Comparison of ENCODE assay signal across 16 cellular contexts in the genomic region with DNA sequence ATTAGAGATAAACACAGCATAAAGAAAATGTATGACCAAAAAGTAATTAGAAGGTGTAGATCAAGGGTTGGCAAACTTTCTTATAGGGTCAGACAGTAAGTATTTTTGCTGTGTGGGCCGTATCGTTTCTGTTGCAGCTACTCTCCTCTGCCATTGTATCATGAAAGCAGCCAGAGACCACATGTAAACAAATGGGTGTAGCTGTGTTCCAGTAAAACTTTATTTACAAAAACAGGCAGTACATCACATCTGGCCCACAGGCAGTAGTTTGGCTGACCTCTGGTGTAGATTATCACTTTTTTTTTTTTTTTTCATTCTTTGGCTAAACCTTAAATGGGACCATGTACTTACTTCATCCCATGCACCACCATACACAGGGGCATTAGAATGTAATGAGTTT.
A peak's percentile ranks its signal among the peaks of the same experiment; 100 is the strongest.
DNase-seq lines count a peak whose midpoint lies in the region; ATAC-seq and TF ChIP-seq lines count a peak whose summit lies in the region.
"Had no signal": no experiment of that assay in that cellular context is flagged by ENCODE, and none has a peak within 500 bp of the region (broad histone marks: within the 10 kb centered on the region; RNA-seq: fewer than 3 reads in every experiment).

No MANE protein-coding gene starts in this region.

- peak overlapping the region; percentile 82 for H3K27ac Mint-ChIP-seq in activated naive CD4-positive, alpha-beta T cell treated with anti-CD3 and anti-CD28 coated beads, Interleukin-2, amount 50 U/mL, for 24 hours
- H3K27ac Mint-ChIP-seq in activated naive CD8-positive, alpha-beta T cell treated with anti-CD3 and anti-CD28 coated beads, Interleukin-2, amount 10 ng/mL, durations not matched to agents 7 days and 5 days, result peak overlapping the region; percentile 45
- H3K27ac Mint-ChIP-seq in neural crest cell (ENCODE audit: unreplicated experiment) (peak overlapping the region; percentile 27), nephron progenitor cell (no peak overlapping the region)
- H3K27ac Mint-ChIP-seq: GM23338 had no signal

- H3K4me3 ChIP-seq in HFF-Myc (replicated peaks; ENCODE audit: low read depth, low read length) (no peak overlapping the region), gastroesophageal sphincter (no peak overlapping the region)
- H3K4me3 ChIP-seq: GM23338 had no signal

- peaks cover 2 to 68% of the 10 kb centered on the region in 2 donors for H3K36me3 ChIP-seq in gastroesophageal sphincter

- TF ChIP-seq EP300 in gastroesophageal sphincter (IDR thresholded peaks at IDR 0.05), result no peak

- no peak for DNase-seq in activated naive CD4-positive, alpha-beta T cell treated with Interleukin-2 at 50 U/mL for 16 hours
- DNase-seq in HFF-Myc (ENCODE audit: extremely low read depth, low read depth) (peak; percentile 38), neural crest cell (ENCODE audit: low read depth, low spot score) (no peak), nephron progenitor cell (no peak), nucleus accumbens (lab: John Stamatoyannopoulos, UW) (no peak)
- no peak for DNase-seq in activated naive CD8-positive, alpha-beta T cell treated with anti-CD3 and anti-CD28 coated beads, Interleukin-2, amount 10 ng/mL, durations not matched to agents 7 days and 5 days
- DNase-seq: AML-193; CD8-positive, alpha-beta memory T cell; DND-41; GDM1; NCI-H1092; NCI-H345 had no signal

- no peak for ATAC-seq in activated naive CD8-positive, alpha-beta T cell treated with anti-CD3 and anti-CD28 coated beads, Interleukin-2, amount 10 ng/mL, durations not matched to agents 7 days and 5 days (ENCODE audit: low read depth)
- no peak for ATAC-seq in gastroesophageal sphincter
- ATAC-seq: GM23338 had no signal

- POLR2A ChIA-PET in activated naive CD8-positive, alpha-beta T cell treated with anti-CD3 and anti-CD28 coated beads, Interleukin-2, amount 10 ng/mL, durations not matched to agents 7 days and 5 days (lab: Charles Lee), result no interaction called here

- H3K27me3 Mint-ChIP-seq in activated naive CD4-positive, alpha-beta T cell treated with anti-CD3 and anti-CD28 coated beads, Interleukin-2, amount 50 U/mL, for 24 hours, result no peaks in the 10 kb centered on the region
- no peaks in the 10 kb centered on the region for H3K27me3 Mint-ChIP-seq in activated naive CD8-positive, alpha-beta T cell treated with anti-CD3 and anti-CD28 coated beads, Interleukin-2, amount 10 ng/mL, durations not matched to agents 7 days and 5 days
- H3K27me3 Mint-ChIP-seq in neural crest cell (ENCODE audit: low read depth) (no peaks in the 10 kb centered on the region), nephron progenitor cell (ENCODE audit: low read depth, poor library complexity) (no peaks in the 10 kb centered on the region)
- H3K27me3 Mint-ChIP-seq: CD8-positive, alpha-beta memory T cell had no signal

- no peak overlapping the region for H3K27ac ChIP-seq in gastroesophageal sphincter
- H3K27ac ChIP-seq: KMS-11 had no signal

- no peak for TF ChIP-seq POLR2A in gastroesophageal sphincter (IDR thresholded peaks at IDR 0.05)

- no peaks in the 10 kb centered on the region for H3K27me3 ChIP-seq in gastroesophageal sphincter

- peaks cover 0 to 70% (median 2%) of the 10 kb centered on the region in 3 donors for H3K4me1 ChIP-seq in gastroesophageal sphincter

- peaks cover 12% of the 10 kb centered on the region for H3K36me3 Mint-ChIP-seq in activated naive CD4-positive, alpha-beta T cell treated with anti-CD3 and anti-CD28 coated beads, Interleukin-2, amount 50 U/mL, for 24 hours
- H3K36me3 Mint-ChIP-seq in activated naive CD8-positive, alpha-beta T cell treated with anti-CD3 and anti-CD28 coated beads, Interleukin-2, amount 10 ng/mL, durations not matched to agents 7 days and 5 days, result peaks cover 31% of the 10 kb centered on the region
- H3K36me3 Mint-ChIP-seq in neural crest cell (ENCODE audit: low read depth) (peaks cover 16% of the 10 kb centered on the region), nephron progenitor cell (ENCODE audit: low read depth) (peaks cover 5% of the 10 kb centered on the region)

- WGBS in gastroesophageal sphincter (ENCODE audit: low coverage in 1 of 2), 2 donors, result 74 to 80% methylated on average over 2 of the region's 2 CpGs

- TF ChIP-seq CTCF in HFF-Myc (IDR thresholded peaks at IDR 0.05; ENCODE audit: low read depth, low read length, missing control alignments) (no peak), neural crest cell (conservative IDR thresholded peaks at IDR 0.05) (no peak), gastroesophageal sphincter (IDR thresholded peaks at IDR 0.05) (no peak), nephron progenitor cell (IDR thresholded peaks at IDR 0.05) (no peak)

- H3K9me3 Mint-ChIP-seq in activated naive CD4-positive, alpha-beta T cell treated with anti-CD3 and anti-CD28 coated beads, Interleukin-2, amount 50 U/mL, for 24 hours, result no peaks in the 10 kb centered on the region
- H3K9me3 Mint-ChIP-seq in activated naive CD8-positive, alpha-beta T cell treated with anti-CD3 and anti-CD28 coated beads, Interleukin-2, amount 10 ng/mL, durations not matched to agents 7 days and 5 days, result no peaks in the 10 kb centered on the region
- H3K9me3 Mint-ChIP-seq in neural crest cell (no peaks in the 10 kb centered on the region), nephron progenitor cell (no peaks in the 10 kb centered on the region)
- H3K9me3 Mint-ChIP-seq: CD8-positive, alpha-beta memory T cell; GM23338 had no signal

- H3K4me3 Mint-ChIP-seq in activated naive CD4-positive, alpha-beta T cell treated with anti-CD3 and anti-CD28 coated beads, Interleukin-2, amount 50 U/mL, for 24 hours, result no peak overlapping the region
- no peak overlapping the region for H3K4me3 Mint-ChIP-seq in activated naive CD8-positive, alpha-beta T cell treated with anti-CD3 and anti-CD28 coated beads, Interleukin-2, amount 10 ng/mL, durations not matched to agents 7 days and 5 days
- no peak overlapping the region for H3K4me3 Mint-ChIP-seq in neural crest cell
- no peak overlapping the region for H3K4me3 Mint-ChIP-seq in nephron progenitor cell
- H3K4me3 Mint-ChIP-seq: GM23338 had no signal

- no peaks in the 10 kb centered on the region for H3K9me3 ChIP-seq in gastroesophageal sphincter

- H3K4me1 Mint-ChIP-seq in activated naive CD4-positive, alpha-beta T cell treated with anti-CD3 and anti-CD28 coated beads, Interleukin-2, amount 50 U/mL, for 24 hours, result peaks cover 38% of the 10 kb centered on the region
- H3K4me1 Mint-ChIP-seq in activated naive CD8-positive, alpha-beta T cell treated with anti-CD3 and anti-CD28 coated beads, Interleukin-2, amount 10 ng/mL, durations not matched to agents 7 days and 5 days, result peaks cover 22% of the 10 kb centered on the region
- H3K4me1 Mint-ChIP-seq in neural crest cell (peaks cover 9% of the 10 kb centered on the region), nephron progenitor cell (no peaks in the 10 kb centered on the region)
